Comparison of ENCODE assay signal across 21 cellular contexts in the genomic region with DNA sequence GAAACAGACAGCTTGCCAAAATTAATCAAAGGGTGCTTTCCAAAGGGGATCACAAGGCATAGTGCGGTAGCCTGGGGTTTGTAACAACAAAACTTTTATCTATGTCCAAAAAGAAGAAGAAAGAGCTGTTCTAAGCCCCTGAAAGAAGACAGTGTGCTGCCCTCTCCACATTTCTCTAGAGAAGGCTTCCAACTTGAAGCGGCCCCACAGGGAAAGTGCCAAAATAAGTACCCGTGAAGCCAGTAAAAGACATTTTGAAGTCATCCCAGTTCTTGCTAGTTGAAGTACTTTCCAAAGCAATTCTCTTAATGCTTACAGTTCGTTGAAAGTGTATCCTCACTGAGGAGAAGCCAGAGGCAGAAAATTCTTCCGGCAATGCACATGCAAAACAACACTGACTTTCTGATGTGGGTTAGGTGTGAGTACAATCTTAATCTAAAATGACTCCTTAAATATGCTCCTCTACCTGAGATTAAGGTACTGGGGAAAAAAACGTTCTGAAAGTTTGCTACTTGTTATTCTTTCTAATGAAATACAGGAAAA. TPM values are rescaled to one million over a fixed set of nuclear protein-coding genes. Genes with fewer than 3 reads are reported as not detected.
DNase-seq lines count a peak whose midpoint lies in the region; ATAC-seq and TF ChIP-seq lines count a peak whose summit lies in the region.
"Had no signal": no experiment of that assay in that cellular context is flagged by ENCODE, and none has a peak within 500 bp of the region (broad histone marks: within the 10 kb centered on the region; RNA-seq: fewer than 3 reads in every experiment).

No MANE protein-coding gene starts in this region.

- H3K27ac Mint-ChIP-seq in activated CD4-positive, alpha-beta T cell treated with anti-CD3 and anti-CD28 coated beads for 36 hours, result peak overlapping the region; percentile 74
- H3K27ac Mint-ChIP-seq in activated CD4-positive, alpha-beta memory T cell treated with anti-CD3 and anti-CD28 coated beads, Interleukin-2, amount 10 ng/mL, durations not matched to agents 7 days and 5 days, result peak overlapping the region; percentile 100
- H3K27ac Mint-ChIP-seq in memory B cell, result peak overlapping the region; percentile 96
- H3K27ac Mint-ChIP-seq: dendritic cell treated with granulocyte-macrophage colony-stimulating factor and Interleukin-4, amounts not matched to agents 40 ng/mL and 50 ng/mL, for 4 days; nephron progenitor cell had no signal

- DNase-seq in activated CD4-positive, alpha-beta T cell treated with anti-CD3 and anti-CD28 coated beads for 36 hours, result no peak
- no peak for DNase-seq in activated CD4-positive, alpha-beta T cell treated with anti-CD3 and anti-CD28 coated beads for 4 hours
- DNase-seq in activated CD4-positive, alpha-beta memory T cell treated with anti-CD3 and anti-CD28 coated beads, Interleukin-2, amount 10 ng/mL, durations not matched to agents 7 days and 5 days, result no peak
- no peak for DNase-seq in memory B cell (ENCODE audit: low spot score in 2 of 2)
- DNase-seq in NCI-H2029 (lab: John Stamatoyannopoulos, UW), result no peak
- DNase-seq in midbrain (lab: John Stamatoyannopoulos, UW), result no peak
- DNase-seq in medulla oblongata (ENCODE audit: extremely low spot score), result no peak
- DNase-seq: 8988T; body of pancreas; lower lobe of right lung; nephron progenitor cell; stimulated activated naive CD4-positive, alpha-beta T cell; upper lobe of left lung had no signal

- CTCF ChIA-PET in activated CD4-positive, alpha-beta T cell treated with anti-CD3 and anti-CD28 coated beads for 36 hours (lab: Charles Lee), result interaction anchor here (1.2 kb wide), 1 partner anchor 9 kb away, joined by 4 read pairs; no protein-coding TSS in a partner anchor
- CTCF ChIA-PET in activated CD4-positive, alpha-beta memory T cell treated with anti-CD3 and anti-CD28 coated beads, Interleukin-2, amount 10 ng/mL, durations not matched to agents 7 days and 5 days (lab: Charles Lee), result interaction anchor here (1.0 to 1.5 kb wide), 3 partner anchors 10 to 16 kb away, joined by 3 to 5 read pairs (median 4); no protein-coding TSS in a partner anchor

- peak overlapping the region; percentile 50 for H3K4me3 ChIP-seq in GM12875 (ENCODE audit: low read depth, low read length)
- H3K4me3 ChIP-seq: BLaER1, body of pancreas, lower lobe of right lung, upper lobe of left lung had no signal

- ATAC-seq in activated CD4-positive, alpha-beta T cell treated with anti-CD3 and anti-CD28 coated beads for 36 hours, result no peak
- ATAC-seq in memory B cell (ENCODE audit: low read depth), result peak; percentile 19
- ATAC-seq: body of pancreas, HepG2 had no signal

- intact Hi-C loops in activated CD4-positive, alpha-beta T cell treated with anti-CD3 and anti-CD28 coated beads for 36 hours (cut with DNase I, micrococcal nuclease), result no loop called here

- no peak for TF ChIP-seq CTCF in GM12875 (IDR thresholded peaks at IDR 0.05; ENCODE audit: borderline replicate concordance, insufficient read depth, low read depth, low read length)

- peak overlapping the region; percentile 6 for H3K4me3 Mint-ChIP-seq in activated CD4-positive, alpha-beta T cell treated with anti-CD3 and anti-CD28 coated beads for 36 hours
- H3K4me3 Mint-ChIP-seq in activated CD4-positive, alpha-beta memory T cell treated with anti-CD3 and anti-CD28 coated beads, Interleukin-2, amount 10 ng/mL, durations not matched to agents 7 days and 5 days, result peak overlapping the region; percentile 82
- peak overlapping the region; percentile 61 for H3K4me3 Mint-ChIP-seq in memory B cell
- H3K4me3 Mint-ChIP-seq: dendritic cell treated with granulocyte-macrophage colony-stimulating factor and Interleukin-4, amounts not matched to agents 40 ng/mL and 50 ng/mL, for 4 days; nephron progenitor cell had no signal

- POLR2A ChIA-PET in activated CD4-positive, alpha-beta T cell treated with anti-CD3 and anti-CD28 coated beads for 36 hours (lab: Charles Lee), result no interaction called here
- POLR2A ChIA-PET in activated CD4-positive, alpha-beta memory T cell treated with anti-CD3 and anti-CD28 coated beads, Interleukin-2, amount 10 ng/mL, durations not matched to agents 7 days and 5 days (lab: Charles Lee), result interaction anchor here (5.7 to 24.3 kb wide), 5 partner anchors 7 to 39 kb away, joined by 94 to 931 read pairs (median 349); a partner anchor contains a TSS

- no peaks in the 10 kb centered on the region for H3K27me3 Mint-ChIP-seq in activated CD4-positive, alpha-beta T cell treated with anti-CD3 and anti-CD28 coated beads for 36 hours
- H3K27me3 Mint-ChIP-seq in activated CD4-positive, alpha-beta memory T cell treated with anti-CD3 and anti-CD28 coated beads, Interleukin-2, amount 10 ng/mL, durations not matched to agents 7 days and 5 days, result no peaks in the 10 kb centered on the region
- peaks cover 2% of the 10 kb centered on the region for H3K27me3 Mint-ChIP-seq in memory B cell

- H3K36me3 Mint-ChIP-seq in activated CD4-positive, alpha-beta T cell treated with anti-CD3 and anti-CD28 coated beads for 36 hours (ENCODE audit: low read depth), result peaks cover 9% of the 10 kb centered on the region
- peaks cover 62% of the 10 kb centered on the region for H3K36me3 Mint-ChIP-seq in activated CD4-positive, alpha-beta memory T cell treated with anti-CD3 and anti-CD28 coated beads, Interleukin-2, amount 10 ng/mL, durations not matched to agents 7 days and 5 days (ENCODE audit: low read depth)
- no peaks in the 10 kb centered on the region for H3K36me3 Mint-ChIP-seq in memory B cell

- peaks cover 75% of the 10 kb centered on the region for H3K4me1 Mint-ChIP-seq in activated CD4-positive, alpha-beta T cell treated with anti-CD3 and anti-CD28 coated beads for 36 hours
- peaks cover 93% of the 10 kb centered on the region for H3K4me1 Mint-ChIP-seq in activated CD4-positive, alpha-beta memory T cell treated with anti-CD3 and anti-CD28 coated beads, Interleukin-2, amount 10 ng/mL, durations not matched to agents 7 days and 5 days
- H3K4me1 Mint-ChIP-seq in memory B cell, result peaks cover 45% of the 10 kb centered on the region
- H3K4me1 Mint-ChIP-seq: nephron progenitor cell had no signal

- H3K9me3 Mint-ChIP-seq in activated CD4-positive, alpha-beta T cell treated with anti-CD3 and anti-CD28 coated beads for 36 hours (ENCODE audit: low read depth), result no peaks in the 10 kb centered on the region
- peaks cover 4% of the 10 kb centered on the region for H3K9me3 Mint-ChIP-seq in activated CD4-positive, alpha-beta memory T cell treated with anti-CD3 and anti-CD28 coated beads, Interleukin-2, amount 10 ng/mL, durations not matched to agents 7 days and 5 days
- H3K9me3 Mint-ChIP-seq in memory B cell, result no peaks in the 10 kb centered on the region
- H3K9me3 Mint-ChIP-seq: dendritic cell treated with granulocyte-macrophage colony-stimulating factor and Interleukin-4, amounts not matched to agents 40 ng/mL and 50 ng/mL, for 4 days; nephron progenitor cell had no signal

RNA-seq across cellular contexts. Expression of a gene that starts 21.3 kb away (rescaled TPM):
- 1 to 10 TPM; 1.1 to 1.3 TPM for total RNA-seq in activated CD4-positive, alpha-beta T cell treated with anti-CD3 and anti-CD28 coated beads for 36 hours
- 100 to 1,000 TPM; 111 TPM for total RNA-seq in activated CD4-positive, alpha-beta memory T cell treated with anti-CD3 and anti-CD28 coated beads, Interleukin-2, amount 10 ng/mL, durations not matched to agents 7 days and 5 days
- total RNA-seq: body of pancreas, glomerular endothelial cell, HepG2, pulmonary artery endothelial cell had no signal

RNA-seq across cellular contexts. Expression of a gene that starts 30.4 kb away (rescaled TPM):
- total RNA-seq in activated CD4-positive, alpha-beta T cell treated with anti-CD3 and anti-CD28 coated beads for 36 hours, result 100 to 1,000 TPM; 153 to 171 TPM
- total RNA-seq in activated CD4-positive, alpha-beta memory T cell treated with anti-CD3 and anti-CD28 coated beads, Interleukin-2, amount 10 ng/mL, durations not matched to agents 7 days and 5 days, result 100 to 1,000 TPM; 673 to 683 TPM

RNA-seq across cellular contexts. Expression of a gene that starts 40.3 kb away (rescaled TPM):
- total RNA-seq in activated CD4-positive, alpha-beta T cell treated with anti-CD3 and anti-CD28 coated beads for 36 hours, result 10 to 100 TPM; 40.3 to 41.9 TPM
- 10 to 100 TPM; 75.9 to 78.0 TPM for total RNA-seq in activated CD4-positive, alpha-beta memory T cell treated with anti-CD3 and anti-CD28 coated beads, Interleukin-2, amount 10 ng/mL, durations not matched to agents 7 days and 5 days

RNA-seq across cellular contexts. Expression of a gene that starts 55.6 kb away (rescaled TPM):
- total RNA-seq in activated CD4-positive, alpha-beta T cell treated with anti-CD3 and anti-CD28 coated beads for 36 hours, result not detected
- not detected for total RNA-seq in activated CD4-positive, alpha-beta memory T cell treated with anti-CD3 and anti-CD28 coated beads, Interleukin-2, amount 10 ng/mL, durations not matched to agents 7 days and 5 days
- total RNA-seq: body of pancreas; glomerular endothelial cell; HepG2; lower lobe of right lung; pulmonary artery endothelial cell; RPMI7951; T-helper 1 cell treated with Interleukin-12 subunit alpha and Interleukin-12 subunit beta and Interleukin-4 antibody, amounts not matched to agents 30 ng/mL and 1 ng/mL, for 36 hours; upper lobe of left lung had no signal

Comparison
In these comparisons a context has a peak if more than half of its experiments do, and no peak if none do; other contexts are left out.
1. H3K4me3 Mint-ChIP-seq: peak in every context shown above with its lines; median percentile 82 in activated CD4-positive, alpha-beta memory T cell treated with anti-CD3 and anti-CD28 coated beads, Interleukin-2, amount 10 ng/mL, durations not matched to agents 7 days and 5 days; 61 in memory B cell; 6 in activated CD4-positive, alpha-beta T cell treated with anti-CD3 and anti-CD28 coated beads for 36 hours.
2. RNA of a gene that starts 21.3 kb away (total RNA-seq): 111 TPM in activated CD4-positive, alpha-beta memory T cell treated with anti-CD3 and anti-CD28 coated beads, Interleukin-2, amount 10 ng/mL, durations not matched to agents 7 days and 5 days; 1.1 to 1.3 TPM in activated CD4-positive, alpha-beta T cell treated with anti-CD3 and anti-CD28 coated beads for 36 hours; every median in the first group is over 10 times any median in the second.
3. Peak in every context shown above with its lines, with median percentiles within 50 percentile points of each other: H3K27ac Mint-ChIP-seq.